Comparison of ENCODE assay signal across 21 cellular contexts in the genomic region with DNA sequence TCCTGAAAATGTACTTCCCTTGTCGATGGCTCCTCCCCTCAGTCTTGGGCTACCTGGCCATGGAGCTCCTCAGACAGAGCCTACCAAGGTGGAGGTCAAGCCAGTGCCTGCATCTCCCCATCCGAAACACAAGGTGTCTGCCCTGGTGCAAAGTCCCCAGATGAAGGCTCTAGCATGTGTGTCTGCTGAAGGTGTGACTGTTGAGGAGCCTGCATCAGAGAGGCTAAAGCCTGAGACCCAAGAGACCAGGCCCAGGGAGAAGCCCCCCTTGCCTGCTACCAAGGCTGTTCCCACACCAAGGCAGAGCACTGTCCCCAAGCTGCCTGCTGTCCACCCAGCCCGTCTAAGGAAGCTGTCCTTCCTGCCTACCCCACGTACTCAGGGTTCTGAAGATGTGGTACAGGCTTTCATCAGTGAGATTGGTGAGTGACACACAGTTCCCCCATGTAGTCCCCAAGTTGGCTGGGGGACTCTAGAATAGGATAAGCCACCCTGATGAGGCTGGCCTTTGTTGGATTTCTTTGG.
"Had no signal": no experiment of that assay in that cellular context is flagged by ENCODE, and none has a peak within 500 bp of the region (broad histone marks: within the 10 kb centered on the region; RNA-seq: fewer than 3 reads in every experiment).

No MANE protein-coding gene starts in this region.

- H3K9ac ChIP-seq: SK-N-SH had no signal

- H3K9me3 ChIP-seq: breast epithelium, ovary, psoas muscle, SK-N-SH had no signal

- H3K36me3 ChIP-seq: ovary had no signal

- DNase-seq: activated CD4-positive, alpha-beta T cell treated with anti-CD3 and anti-CD28 coated beads, Interleukin-2, amount 10 ng/mL, durations not matched to agents 7 days and 5 days; activated CD4-positive, CD25-positive, alpha-beta regulatory T cell; activated CD8-positive, alpha-beta memory T cell treated with anti-CD3 and anti-CD28 coated beads for 24 hours; activated CD8-positive, alpha-beta memory T cell treated with anti-CD3 and anti-CD28 coated beads, Interleukin-2, amount 50 U/mL, for 48 hours; activated naive CD4-positive, alpha-beta T cell treated with anti-CD3 and anti-CD28 coated beads, Interleukin-2, amount 50 U/mL, for 16 hours; erythroblast; foreskin melanocyte; hypothalamus; islet precursor cell; left ventricle myocardium superior; psoas muscle; right cardiac atrium; SK-N-SH had no signal

- H3K4me3 ChIP-seq: breast epithelium, coronary artery, ovary, psoas muscle, skin epidermis had no signal

- H3K27me3 Mint-ChIP-seq: activated CD4-positive, alpha-beta T cell treated with anti-CD3 and anti-CD28 coated beads, Interleukin-2, amount 10 ng/mL, durations not matched to agents 7 days and 5 days had no signal

- H3K4me1 ChIP-seq: breast epithelium had no signal

- H3K27me3 ChIP-seq: breast epithelium, ovary had no signal

- ATAC-seq: left ventricle myocardium superior, psoas muscle, right cardiac atrium had no signal

- H3K27ac Mint-ChIP-seq: activated T-helper 2 cell treated with anti-CD3 and anti-CD28 coated beads, Interferon-gamma antibody, Interleukin-2, Interleukin-4, amounts not matched to agents 10 μg/mL and 5 μg/mL and 100 μg/mL, durations not matched to agents 14 hours and 24 hours and 36 hours had no signal

- H3K4me3 Mint-ChIP-seq: activated CD4-positive, alpha-beta T cell treated with anti-CD3 and anti-CD28 coated beads, Interleukin-2, amount 10 ng/mL, durations not matched to agents 7 days and 5 days had no signal

- H3K9me3 Mint-ChIP-seq: activated CD4-positive, alpha-beta T cell treated with anti-CD3 and anti-CD28 coated beads, Interleukin-2, amount 10 ng/mL, durations not matched to agents 7 days and 5 days; activated T-helper 2 cell treated with anti-CD3 and anti-CD28 coated beads, Interferon-gamma antibody, Interleukin-2, Interleukin-4, amounts not matched to agents 10 μg/mL and 5 μg/mL and 100 μg/mL, durations not matched to agents 14 hours and 24 hours and 36 hours had no signal

- H3K27ac ChIP-seq: breast epithelium, coronary artery, ovary, psoas muscle, skin epidermis had no signal

- H3K4me2 ChIP-seq: SK-N-SH had no signal

- FAIRE-seq: astrocyte, endometrium, urothelium cell line had no signal
